In the genomic region with DNA sequence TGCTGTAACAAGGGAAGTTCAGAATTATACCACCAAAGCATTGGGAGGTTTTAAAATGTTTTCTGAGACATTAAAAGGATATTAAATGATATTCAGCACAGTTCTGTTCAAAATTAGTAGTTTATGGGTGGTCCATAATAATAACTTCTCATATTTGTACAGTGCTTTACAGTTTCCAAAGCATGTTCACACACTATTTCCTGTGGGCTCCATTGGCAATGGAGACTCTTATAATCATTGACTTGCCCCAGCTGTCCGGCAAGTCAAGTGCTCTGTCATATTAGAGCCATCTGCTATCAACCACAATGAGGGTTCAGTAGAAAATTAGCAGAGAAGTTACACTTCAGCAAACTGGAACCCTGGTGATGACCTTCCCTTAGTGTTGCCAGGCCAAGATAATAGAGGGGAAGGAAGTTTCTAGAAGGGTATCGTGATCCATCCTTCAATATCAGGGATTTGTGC, we compare ENCODE assay signal across 13 cellular contexts.
DNase-seq lines count a peak whose midpoint lies in the region; ATAC-seq, FAIRE-seq and TF ChIP-seq lines count a peak whose summit lies in the region.
"Had no signal": no experiment of that assay in that cellular context is flagged by ENCODE, and none has a peak within 500 bp of the region (broad histone marks: within the 10 kb centered on the region; RNA-seq: fewer than 3 reads in every experiment).

No MANE protein-coding gene starts in this region.

- peak overlapping the region; percentile 71; the same call in 1 of the 2 replicates for H3K27ac ChIP-seq in DND-41 (ENCODE audit: low read length)
- H3K27ac ChIP-seq in H1 (ENCODE audit: low read depth, low read length), result no peak overlapping the region
- H3K27ac ChIP-seq: dorsolateral prefrontal cortex, foreskin keratinocyte, neural progenitor cell had no signal

- no peak overlapping the region for H2BK5ac ChIP-seq in H1 (ENCODE audit: low read depth, low read length)

- H3K23ac ChIP-seq in H1 (ENCODE audit: insufficient read length), result no peak overlapping the region

- H3K9me3 ChIP-seq in DND-41 (ENCODE audit: insufficient read depth, low read length, severe bottlenecking) (no peaks in the 10 kb centered on the region), H1 (ENCODE audit: insufficient read depth in 2 of 2, low read depth in 1 of 2, low read length in 1 of 2) (no peaks in the 10 kb centered on the region; a peak in 2 of 4 replicates)

- no peak overlapping the region for H2BK12ac ChIP-seq in H1 (ENCODE audit: low read depth, low read length)

- no peaks in the 10 kb centered on the region for H3K23me2 ChIP-seq in H1 (ENCODE audit: low read depth, low read length)

- H3K9ac ChIP-seq in DND-41 (ENCODE audit: low read depth, low read length), result no peak overlapping the region
- no peak overlapping the region for H3K9ac ChIP-seq in H1 (replicated peaks in 1 of 4; ENCODE audit: extremely low read depth in 1 of 4, low read depth in 3 of 4, low read length in 3 of 4)
- H3K9ac ChIP-seq: neural progenitor cell had no signal

- H3K4ac ChIP-seq in H1 (replicated peaks; ENCODE audit: insufficient read length, low read depth, low read length), result no peak overlapping the region

- no peak for TF ChIP-seq EP300 in H1 (IDR thresholded peaks at IDR 0.05; ENCODE audit: borderline replicate concordance in 1 of 2, low read depth in 2 of 2, low read length in 2 of 2)

- no peak for FAIRE-seq in H1 (lab: Jason Lieb, UNC)

- no peak overlapping the region for H3K56ac ChIP-seq in H1 (replicated peaks; ENCODE audit: insufficient read length, low read depth, low read length)

- H3K36me3 ChIP-seq in DND-41 (ENCODE audit: insufficient read depth, low read length) (no peaks in the 10 kb centered on the region), H1 (ENCODE audit: control insufficient read depth in 2 of 4, insufficient read depth in 4 of 4, low read length in 3 of 4) (no peaks in the 10 kb centered on the region)
- H3K36me3 ChIP-seq: neural progenitor cell had no signal

- POLR2A ChIA-PET in H1 (lab: Charles Lee; ENCODE audit: partially characterized antibody), result no interaction called here

- no peak overlapping the region for H2BK15ac ChIP-seq in H1 (ENCODE audit: low read length)

- H3K4me3 ChIP-seq in DND-41 (ENCODE audit: low read depth in 1 of 2, low read length in 2 of 2) (no peak overlapping the region), H1 (ENCODE audit: extremely low read depth in 1 of 4, insufficient read depth in 2 of 4, low read depth in 3 of 4, low read length in 4 of 4) (no peak overlapping the region)
- H3K4me3 ChIP-seq: dorsolateral prefrontal cortex, GM23338, neural progenitor cell had no signal

- TF ChIP-seq RAD21 in H1 (IDR thresholded peaks at IDR 0.05 in 1 of 2, conservative IDR thresholded peaks at IDR 0.05 in 1 of 2; ENCODE audit: low read depth in 2 of 2, low read length in 2 of 2), result no peak

- H4K5ac ChIP-seq in H1 (ENCODE audit: insufficient read length, low read depth, low read length), result no peak overlapping the region

- DNase-seq in DND-41, result no peak
- no peak for DNase-seq in H1 (ENCODE audit: low read depth in 1 of 2, low spot score in 2 of 2)
- DNase-seq in SIG-M5 treated with dmso at 0.1 percent for 504 hours (lab: John Stamatoyannopoulos, UW; ENCODE audit: unreplicated experiment), result no peak
- no peak for DNase-seq in stimulated activated CD4-positive, alpha-beta T cell treated with anti-CD3 and anti-CD28 coated beads, Interleukin-2, amount 100 ng/mL, for 48 hours
- DNase-seq in stimulated activated CD4-positive, alpha-beta T cell treated with anti-CD3 and anti-CD28 coated beads, Interleukin-4, amount 100 ng/mL, for 24 hours, result no peak
- DNase-seq: NK-92 treated with Interleukin-12 subunit alpha and Interleukin-12 subunit beta, amount 100 ng/mL, for 24 hours had no signal

- no peak overlapping the region for H4K91ac ChIP-seq in H1 (replicated peaks; ENCODE audit: insufficient read length, low read length)

- H3K79me2 ChIP-seq in DND-41 (ENCODE audit: insufficient read depth, low read length) (no peaks in the 10 kb centered on the region), H1 (ENCODE audit: control insufficient read depth in 1 of 2, insufficient read depth in 2 of 2, low read length in 2 of 2) (no peaks in the 10 kb centered on the region)

- H2AFZ ChIP-seq in DND-41 (ENCODE audit: low read depth, low read length) (no peak overlapping the region), H1 (ENCODE audit: low read length) (no peak overlapping the region)
- H2AFZ ChIP-seq: GM23338 had no signal

- 97% methylated on average over 2 of the region's 2 CpGs; no CpG with 5 or more reads in 1 of the 2 experiments for WGBS in H1 (ENCODE audit: extremely low coverage in 1 of 2, insufficient coverage in 1 of 2, insufficient read length in 1 of 2, insufficient replicate concordance in 2 of 2, low coverage in 1 of 2, low lambda C conversion rate in 2 of 2, missing lambda C conversion rate in 1 of 2), 2 experiments

- H3K14ac ChIP-seq in H1 (ENCODE audit: insufficient read length), result no peak overlapping the region

- H3K4me2 ChIP-seq in DND-41 (ENCODE audit: insufficient read depth, low read length) (no peak overlapping the region), H1 (ENCODE audit: insufficient read depth in 1 of 2, low read depth in 2 of 2, low read length in 2 of 2) (no peak overlapping the region)
- H3K4me2 ChIP-seq: GM23338, neural progenitor cell had no signal

- H4K20me1 ChIP-seq in DND-41 (ENCODE audit: insufficient read depth, low read length) (no peaks in the 10 kb centered on the region), H1 (replicated peaks in 1 of 2; ENCODE audit: control insufficient read depth in 1 of 2, insufficient read depth in 2 of 2, low read length in 2 of 2) (no peaks in the 10 kb centered on the region)

- H2BK120ac ChIP-seq in H1 (replicated peaks; ENCODE audit: low read depth, low read length), result no peak overlapping the region

- H4K8ac ChIP-seq in H1 (ENCODE audit: extremely low read depth, insufficient read depth, low read length), result no peak overlapping the region

- H3K27me3 ChIP-seq in DND-41 (ENCODE audit: insufficient read depth, low read length, poor library complexity), result no peaks in the 10 kb centered on the region
- no peaks in the 10 kb centered on the region for H3K27me3 ChIP-seq in H1 (replicated peaks in 1 of 4; ENCODE audit: control insufficient read depth in 3 of 4, extremely low read depth in 1 of 4, insufficient read depth in 3 of 4, low read length in 3 of 4)
- H3K27me3 ChIP-seq: dorsolateral prefrontal cortex, neural progenitor cell had no signal

- CTCF ChIA-PET in H1 (lab: Charles Lee; ENCODE audit: partially characterized antibody), result interaction anchor here (0.5 to 6.0 kb wide), 63 partner anchors 10 to 934 kb away, joined by 3 to 62 read pairs (median 5); a partner anchor contains a TSS

- no peaks in the 10 kb centered on the region for H3K79me1 ChIP-seq in H1 (ENCODE audit: low read depth, low read length)

- no peak for TF ChIP-seq CTCF in DND-41 (IDR thresholded peaks at IDR 0.05; ENCODE audit: borderline replicate concordance, extremely low read depth, low read length, poor library complexity, severe bottlenecking)
- TF ChIP-seq CTCF in H1 (IDR thresholded peaks at IDR 0.05; ENCODE audit: control extremely low read depth in 1 of 3, insufficient read depth in 1 of 3, low read depth in 1 of 3, low read length in 3 of 3), result no peak

- TF ChIP-seq POLR2A in H1 (IDR thresholded peaks at IDR 0.05; ENCODE audit: control extremely low read depth in 1 of 2, low read depth in 2 of 2, low read length in 2 of 2), result no peak

- peaks cover 13% of the 10 kb centered on the region for H3K4me1 ChIP-seq in DND-41 (ENCODE audit: insufficient read depth, low read length)
- peaks cover 3 to 13% (median 9%) of the 10 kb centered on the region in 4 experiments for H3K4me1 ChIP-seq in H1 (replicated peaks in 1 of 4; ENCODE audit: control insufficient read depth in 3 of 4, insufficient read depth in 4 of 4, low read length in 3 of 4)
- H3K4me1 ChIP-seq: foreskin keratinocyte had no signal

- ATAC-seq in DND-41 (ENCODE audit: insufficient read depth, low read depth) (peak; percentile 15; the same call in 1 of the 3 replicates), GM19438 (IDR thresholded peaks at IDR 0.05; ENCODE audit: low read depth, unreplicated experiment) (peak; percentile 72), HG03139 (IDR thresholded peaks at IDR 0.05; ENCODE audit: unreplicated experiment) (peak; percentile 83), GM18858 (IDR thresholded peaks at IDR 0.05; ENCODE audit: unreplicated experiment) (no peak)

- H2AK5ac ChIP-seq in H1 (ENCODE audit: low read depth, low read length), result 0 out of 2 replicates have a peak overlapping the region, but pooled peaks have one; percentile 16

- no peak overlapping the region for H3K18ac ChIP-seq in H1 (ENCODE audit: extremely low read depth, low read length)

- peak overlapping the region; percentile 49; the same call in 1 of the 2 replicates for H2BK20ac ChIP-seq in H1 (ENCODE audit: low read length)

TF ChIP-seq in H1, 55 proteins besides CTCF, POLR2A, EP300 and RAD21:
- no peak for TF ChIP-seq EGR1 (IDR thresholded peaks at IDR 0.05; ENCODE audit: borderline replicate concordance, low read depth, low read length)
- no peak for TF ChIP-seq JUN (IDR thresholded peaks at IDR 0.05; ENCODE audit: low read depth, low read length)
- no peak for TF ChIP-seq TEAD4 (IDR thresholded peaks at IDR 0.05; ENCODE audit: low read depth, low read length)
- TF ChIP-seq SIRT6 (IDR thresholded peaks at IDR 0.05; ENCODE audit: low read length), result no peak
- TF ChIP-seq BRCA1 (IDR thresholded peaks at IDR 0.05; ENCODE audit: low read depth, low read length), result no peak
- no peak for TF ChIP-seq EZH2 (IDR thresholded peaks at IDR 0.05; ENCODE audit: low read depth, low read length, severe bottlenecking)
- TF ChIP-seq, protein P1, sequence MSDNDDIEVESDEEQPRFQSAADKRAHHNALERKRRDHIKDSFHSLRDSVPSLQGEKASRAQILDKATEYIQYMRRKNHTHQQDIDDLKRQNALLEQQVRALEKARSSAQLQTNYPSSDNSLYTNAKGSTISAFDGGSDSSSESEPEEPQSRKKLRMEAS (IDR thresholded peaks at IDR 0.05), result no peak
- TF ChIP-seq KDM4A (IDR thresholded peaks at IDR 0.05; ENCODE audit: low read depth, low read length, severe bottlenecking), result no peak
